ENCODE assay signal across 10 cellular contexts in the genomic region with DNA sequence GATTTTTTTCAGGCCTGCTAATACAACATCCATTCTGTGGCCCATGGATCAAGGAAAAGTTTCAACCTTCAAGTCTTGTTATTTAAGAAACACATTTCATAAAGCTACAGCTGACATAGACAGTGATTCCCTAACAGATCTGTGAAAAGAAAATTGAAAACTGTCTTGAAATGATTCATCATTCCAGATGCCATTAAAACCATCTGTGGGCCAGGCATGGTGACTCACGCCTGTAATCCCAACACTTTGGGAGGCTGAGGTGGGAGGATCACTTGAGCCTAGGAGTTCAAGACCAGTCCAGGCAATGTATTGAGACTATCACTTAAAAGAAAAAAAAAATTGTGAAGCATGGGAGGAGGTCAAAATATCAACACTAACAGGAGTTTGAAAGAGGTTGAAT. TPM values are rescaled to one million over a fixed set of nuclear protein-coding genes. Genes with fewer than 3 reads are reported as not detected.
DNase-seq lines count a peak whose midpoint lies in the region; ATAC-seq, FAIRE-seq and TF ChIP-seq lines count a peak whose summit lies in the region.
"Had no signal": no experiment of that assay in that cellular context is flagged by ENCODE, and none has a peak within 500 bp of the region (broad histone marks: within the 10 kb centered on the region; RNA-seq: fewer than 3 reads in every experiment).

No MANE protein-coding gene starts in this region.

- H3K9me3 Mint-ChIP-seq in immature natural killer cell: no peaks in the 10 kb centered on the region

- no peak for TF ChIP-seq POLR2A in H54 (IDR thresholded peaks at IDR 0.05; ENCODE audit: low read depth, low read length)

- no peak overlapping the region for H3K9ac ChIP-seq in Karpas-422 (ENCODE audit: low read length)

- peak overlapping the region in 1 of 5 donors; percentile 8 for H3K4me3 Mint-ChIP-seq in immature natural killer cell

- no peak for ATAC-seq in HG02840 (IDR thresholded peaks at IDR 0.05; ENCODE audit: low FRiP score, unreplicated experiment)

- H3K27me3 Mint-ChIP-seq in immature natural killer cell (ENCODE audit: low read depth in 3 of 3): no peaks in the 10 kb centered on the region

- H3K4me1 ChIP-seq in Karpas-422 (ENCODE audit: low read length): peaks cover 39% of the 10 kb centered on the region

- H3K9me2 ChIP-seq in Karpas-422 (replicated peaks; ENCODE audit: insufficient read depth, low read length): no peaks in the 10 kb centered on the region

- no peaks in the 10 kb centered on the region for H3K9me3 ChIP-seq in Karpas-422 (ENCODE audit: low read length)

- peaks cover 24 to 33% of the 10 kb centered on the region in 2 donors for H3K4me1 Mint-ChIP-seq in immature natural killer cell

- H3K27me3 ChIP-seq in Karpas-422 (ENCODE audit: low read length): no peaks in the 10 kb centered on the region

- H3K4me2 ChIP-seq in Karpas-422 (ENCODE audit: low read depth, low read length, poor library complexity, severe bottlenecking): no peak overlapping the region

- FAIRE-seq in H54 (lab: Jason Lieb, UNC): peak; percentile 82

- H3K36me3 ChIP-seq in Karpas-422 (ENCODE audit: insufficient read depth, low read length): peaks cover 21% of the 10 kb centered on the region

- no peak for TF ChIP-seq CTCF in VCaP (conservative IDR thresholded peaks at IDR 0.05)

- peaks cover 100% of the 10 kb centered on the region for H3K79me2 ChIP-seq in Karpas-422 (ENCODE audit: low read length)

- peak overlapping the region in 5 of 6 donors; percentile 4 to 44 (median 34) for H3K27ac Mint-ChIP-seq in immature natural killer cell

- no peak overlapping the region for H3K4me3 ChIP-seq in Karpas-422 (ENCODE audit: low read length)

- H3K27ac ChIP-seq in VCaP (peak overlapping the region; percentile 99; the same call in 1 of the 2 replicates), Karpas-422 (ENCODE audit: low read length) (no peak overlapping the region)

- H4K20me1 ChIP-seq in Karpas-422 (ENCODE audit: insufficient read depth, low read depth, low read length): no peaks in the 10 kb centered on the region

- peaks cover 0 to 7% (median 5%) of the 10 kb centered on the region in 3 donors for H3K36me3 Mint-ChIP-seq in immature natural killer cell

- DNase-seq in AG08395 (ENCODE audit: low spot score): peak; percentile 20
- no peak for DNase-seq in H54 (ENCODE audit: insufficient read length, low spot score)
- DNase-seq in immature natural killer cell: no peak
- no peak for DNase-seq in NCI-H1092 treated with DMSO at 0.1 percent for 48 hours (lab: John Stamatoyannopoulos, UW)
- DNase-seq in activated effector memory CD4-positive, alpha-beta T cell treated with anti-CD3 and anti-CD28 coated beads, Interleukin-2, amount 50 U/mL, for 16 hours: no peak
- DNase-seq in Karpas-422: no peak
- DNase-seq: DMS 273 treated with DMSO at 0.1 percent for 48 hours, NCI-H774 had no signal

- no peak overlapping the region for H2AFZ ChIP-seq in Karpas-422 (ENCODE audit: low read length)

RNA-seq across cellular contexts. Expression of gene RAPGEF6, which starts 6.0 kb away (rescaled TPM):
- polyA plus RNA-seq in immature natural killer cell: 10 to 100 TPM in 2 of 3 donors, 1 to 10 TPM in 1; 9.7 to 17.5 (median 14.5) TPM
- total RNA-seq in Karpas-422 (2014; rRNA removed; shearing (Covaris generic); ENCODE audit: low replicate concordance): 46.8 and 50.7 TPM in 2 replicates
